Comparison of ENCODE assay signal across 29 cellular contexts in genomic region chr4:136841526-136841925, GRCh38.
DNase-seq lines count a peak whose midpoint lies in the region; ATAC-seq and TF ChIP-seq lines count a peak whose summit lies in the region.
"Had no signal": no experiment of that assay in that cellular context is flagged by ENCODE, and none has a peak within 500 bp of the region (broad histone marks: within the 10 kb centered on the region; RNA-seq: fewer than 3 reads in every experiment).

No MANE protein-coding gene starts in this region.

- POLR2A ChIA-PET in SK-N-SH (lab: Yijun Ruan, JAX): no interaction called here

- no peaks in the 10 kb centered on the region for H3K9me3 ChIP-seq in SK-N-SH
- H3K9me3 ChIP-seq: neutrophil, prostate gland, transverse colon had no signal

- TF ChIP-seq EP300 in SK-N-SH (IDR thresholded peaks at IDR 0.05; ENCODE audit: borderline replicate concordance in 1 of 2, low read depth in 1 of 2, low read length in 1 of 2): no peak

- 0 out of 2 replicates have a peak overlapping the region, but pooled peaks have one; percentile 6 for H2AFZ ChIP-seq in SK-N-SH (ENCODE audit: low read depth)
- H2AFZ ChIP-seq: PC-9 had no signal

- H4K20me1 ChIP-seq in SK-N-SH (ENCODE audit: insufficient read depth): no peaks in the 10 kb centered on the region

- no peaks in the 10 kb centered on the region for H3F3A ChIP-seq in SK-N-SH (replicated peaks; ENCODE audit: insufficient read depth)

- no peak overlapping the region for H3K27ac ChIP-seq in SK-N-SH (ENCODE audit: low read depth in 2 of 2, low read length in 1 of 2)
- H3K27ac ChIP-seq: 22Rv1, cardiac muscle cell, left lung, neutrophil, PC-9, prostate gland, transverse colon had no signal

- no peaks in the 10 kb centered on the region for H3K27me3 ChIP-seq in SK-N-SH (ENCODE audit: insufficient read depth)
- H3K27me3 ChIP-seq: cardiac muscle cell, left lung, neutrophil, transverse colon had no signal

- no peaks in the 10 kb centered on the region for H3K79me2 ChIP-seq in SK-N-SH (ENCODE audit: insufficient read depth)

- WGBS in SK-N-SH (ENCODE audit: low lambda C conversion rate): 37% methylated on average over 2 of the region's 2 CpGs

- H3K4me3 ChIP-seq in SK-N-SH (ENCODE audit: low read depth in 2 of 2, low read length in 1 of 2): no peak overlapping the region
- H3K4me3 ChIP-seq: cardiac muscle cell, left lung, PC-9, prostate gland, transverse colon had no signal

- H3K4me1 ChIP-seq in SK-N-SH (ENCODE audit: control insufficient read depth in 1 of 2, insufficient read depth in 2 of 2, low read depth in 1 of 2, low read length in 1 of 2): no peaks in the 10 kb centered on the region
- H3K4me1 ChIP-seq: left lung, prostate gland, transverse colon had no signal

- TF ChIP-seq CTCF in SK-N-SH (IDR thresholded peaks at IDR 0.05): no peak

- in situ Hi-C loops in ACHN (cut with HindIII; ENCODE audit: low pct_ligation_motif_present, low pct_unique_long_range_greater_than_20kb, low sequenced_read_pairs): no loop called here

- ATAC-seq in SK-N-SH treated with all-trans-retinoic acid at 6 μM for 48 hours (no peak), HG02798 (IDR thresholded peaks at IDR 0.05; ENCODE audit: poor library complexity, unreplicated experiment) (peak; percentile 66), HG03432 (IDR thresholded peaks at IDR 0.05; ENCODE audit: unreplicated experiment) (peak; percentile 99), GM21526 (IDR thresholded peaks at IDR 0.05; ENCODE audit: low FRiP score, unreplicated experiment) (no peak)
- ATAC-seq: left lung had no signal

- H3K9me2 ChIP-seq in SK-N-SH: no peaks in the 10 kb centered on the region

- H3K4me2 ChIP-seq in SK-N-SH: no peak overlapping the region
- H3K4me2 ChIP-seq: PC-9 had no signal

- H3K9ac ChIP-seq in SK-N-SH: no peak overlapping the region

- CTCF ChIA-PET in SK-N-SH (lab: Yijun Ruan, JAX): no interaction called here

- DNase-seq in SK-N-SH: no peak
- DNase-seq in ACHN: no peak
- DNase-seq in kidney glomerular epithelial cell (lab: John Stamatoyannopoulos, UW): no peak
- no peak for DNase-seq in EL
- DNase-seq: activated B cell treated with CpG ODN at 0.5 μM for 24 hours; activated naive CD4-positive, alpha-beta T cell treated with anti-CD3 and anti-CD28 coated beads, Interleukin-2, amount 50 U/mL, for 16 hours; AML-193; aorta; CD4-positive, alpha-beta memory T cell; GF-D8; HCEC 1CT; hypothalamus; left lung; mesendoderm; NCI-H1417; NCI-H2081; NCI-H446; PC-9; Right ventricle myocardium superior; stimulated activated CD8-positive, alpha-beta memory T cell treated with anti-CD3 and anti-CD28 coated beads, Interleukin-4, amount 100 ng/mL, for 48 hours; transverse colon had no signal

- TF ChIP-seq RAD21 in SK-N-SH (IDR thresholded peaks at IDR 0.05; ENCODE audit: low read length): no peak

- H3K36me3 ChIP-seq in SK-N-SH (replicated peaks in 1 of 2; ENCODE audit: control insufficient read depth in 1 of 2, insufficient read depth in 2 of 2, low read length in 1 of 2): no peaks in the 10 kb centered on the region
- H3K36me3 ChIP-seq: cardiac muscle cell, left lung, neutrophil, prostate gland, transverse colon had no signal

TF ChIP-seq in SK-N-SH, 30 proteins besides CTCF, POLR2A, EP300 and RAD21:
- TF ChIP-seq FOXM1 (IDR thresholded peaks at IDR 0.05; ENCODE audit: low read depth): no peak
- no peak for TF ChIP-seq SMC3 (IDR thresholded peaks at IDR 0.05; ENCODE audit: low read depth, low read length)
- no peak for TF ChIP-seq USF2 (IDR thresholded peaks at IDR 0.05; ENCODE audit: borderline replicate concordance, low read depth, low read length)
- no peak for TF ChIP-seq RXRA (IDR thresholded peaks at IDR 0.05; ENCODE audit: borderline replicate concordance, low read depth)
- TF ChIP-seq MXI1 (IDR thresholded peaks at IDR 0.05; ENCODE audit: low read depth, low read length): no peak
- TF ChIP-seq TEAD4 (IDR thresholded peaks at IDR 0.05; ENCODE audit: borderline replicate concordance, insufficient read depth): no peak

TF ChIP-seq in SK-N-SH treated with all-trans-retinoic acid at 6 μM for 48 hours, 23 proteins besides CTCF, POLR2A, EP300 and RAD21:
- TF ChIP-seq SNAI2 (CRISPR knock-in tag; IDR thresholded peaks at IDR 0.05) (no peak), CSRNP3 (CRISPR knock-in tag; IDR thresholded peaks at IDR 0.05) (no peak), PATZ1 (CRISPR knock-in tag; IDR thresholded peaks at IDR 0.05; ENCODE audit: borderline replicate concordance) (no peak), RARB (CRISPR knock-in tag; IDR thresholded peaks at IDR 0.05) (no peak), OSR1 (CRISPR knock-in tag; IDR thresholded peaks at IDR 0.05) (no peak), ISL1 (CRISPR knock-in tag; IDR thresholded peaks at IDR 0.05) (no peak), ARNTL (CRISPR knock-in tag; IDR thresholded peaks at IDR 0.05; ENCODE audit: borderline replicate concordance, low read depth) (no peak), TCF4 (CRISPR knock-in tag; IDR thresholded peaks at IDR 0.05; ENCODE audit: borderline replicate concordance) (no peak), ZNF70 (CRISPR knock-in tag; IDR thresholded peaks at IDR 0.05) (no peak), ZFP3 (CRISPR knock-in tag; IDR thresholded peaks at IDR 0.05) (no peak), TSHZ2 (CRISPR knock-in tag; IDR thresholded peaks at IDR 0.05) (no peak), BACH2 (CRISPR knock-in tag; IDR thresholded peaks at IDR 0.05; ENCODE audit: borderline replicate concordance) (no peak), ESRRG (CRISPR knock-in tag; IDR thresholded peaks at IDR 0.05) (no peak)

Comparison
In these comparisons a context has a peak if more than half of its experiments do, and no peak if none do; other contexts are left out.
1. ATAC-seq: peak in HG02798 (single experiment) and HG03432 (single experiment); none in SK-N-SH treated with all-trans-retinoic acid at 6 μM for 48 hours (single experiment) and GM21526 (single experiment).